14 cellular contexts compared by ENCODE assay signal in genomic region chr3:194098036-194098871, GRCh38. TPM values are rescaled to one million over a fixed set of nuclear protein-coding genes. Genes with fewer than 3 reads are reported as not detected.
DNase-seq lines count a peak whose midpoint lies in the region; ATAC-seq and TF ChIP-seq lines count a peak whose summit lies in the region.
"Had no signal": no experiment of that assay in that cellular context is flagged by ENCODE, and none has a peak within 500 bp of the region (broad histone marks: within the 10 kb centered on the region; RNA-seq: fewer than 3 reads in every experiment).

No MANE protein-coding gene starts in this region.

- TF ChIP-seq CTCF in body of pancreas (IDR thresholded peaks at IDR 0.05) (no peak), nephron (IDR thresholded peaks at IDR 0.05; ENCODE audit: unreplicated experiment in 3 of 3) (no peak)

- H3K27me3 ChIP-seq in body of pancreas, result no peaks in the 10 kb centered on the region

- peak overlapping the region; percentile 29 to 88 (median 61) for H3K27ac Mint-ChIP-seq in nephron
- H3K27ac Mint-ChIP-seq: activated CD8-positive, alpha-beta memory T cell treated with anti-CD3 and anti-CD28 coated beads, Interleukin-2, amount 10 ng/mL, durations not matched to agents 7 days and 5 days; T-helper 17 cell had no signal

- TF ChIP-seq POLR2A in body of pancreas (IDR thresholded peaks at IDR 0.05), result no peak

- WGBS in body of pancreas, 2 donors, result 41 to 55% methylated on average over 10 of the region's 10 CpGs

- H3K9me3 ChIP-seq in body of pancreas, result no peaks in the 10 kb centered on the region
- H3K9me3 ChIP-seq: neutrophil had no signal

- peaks cover 45% of the 10 kb centered on the region for H3K4me1 Mint-ChIP-seq in nephron

- ATAC-seq in body of pancreas (peak; percentile 28), GM18909 (IDR thresholded peaks at IDR 0.05; ENCODE audit: poor library complexity, unreplicated experiment) (no peak), GM18511 (IDR thresholded peaks at IDR 0.05; ENCODE audit: unreplicated experiment) (no peak)
- ATAC-seq: activated CD8-positive, alpha-beta memory T cell treated with anti-CD3 and anti-CD28 coated beads, Interleukin-2, amount 10 ng/mL, durations not matched to agents 7 days and 5 days; T-helper 17 cell had no signal

- peak; percentile 31 for DNase-seq in COLO668 (lab: John Stamatoyannopoulos, UW; ENCODE audit: unreplicated experiment)
- peak; percentile 61 for DNase-seq in NCI-H2196 treated with DMSO at 0.1 percent for 48 hours (lab: John Stamatoyannopoulos, UW; ENCODE audit: unreplicated experiment)
- DNase-seq in body of pancreas, result peak; percentile 42 to 66 (median 56)
- DNase-seq in stimulated activated CD4-positive, alpha-beta T cell treated with anti-CD3 and anti-CD28 coated beads, Interleukin-4, amount 100 ng/mL, for 1 hour, result no peak
- no peak for DNase-seq in GM19240 (ENCODE audit: insufficient read length, low spot score)
- DNase-seq: activated CD8-positive, alpha-beta memory T cell treated with anti-CD3 and anti-CD28 coated beads, Interleukin-2, amount 10 ng/mL, durations not matched to agents 7 days and 5 days; amygdala; COR-L47; NCI-H69; T-helper 17 cell had no signal

- intact Hi-C loops in body of pancreas (cut with DNase I), result no loop called here

- H3K36me3 ChIP-seq in body of pancreas (replicated peaks in 1 of 2; ENCODE audit: insufficient read depth in 1 of 2, low read depth in 2 of 2), result no peaks in the 10 kb centered on the region
- H3K36me3 ChIP-seq: neutrophil had no signal

- no peak overlapping the region for H3K4me3 Mint-ChIP-seq in nephron
- H3K4me3 Mint-ChIP-seq: activated CD8-positive, alpha-beta memory T cell treated with anti-CD3 and anti-CD28 coated beads, Interleukin-2, amount 10 ng/mL, durations not matched to agents 7 days and 5 days; T-helper 17 cell had no signal

- no peak overlapping the region for H3K4me3 ChIP-seq in body of pancreas

- peaks cover 63% of the 10 kb centered on the region for H3K27me3 Mint-ChIP-seq in nephron (ENCODE audit: low read depth)

- H3K36me3 Mint-ChIP-seq in nephron (ENCODE audit: low read depth), result no peaks in the 10 kb centered on the region
- H3K36me3 Mint-ChIP-seq: activated CD8-positive, alpha-beta memory T cell treated with anti-CD3 and anti-CD28 coated beads, Interleukin-2, amount 10 ng/mL, durations not matched to agents 7 days and 5 days had no signal

- H3K27ac ChIP-seq in body of pancreas, result peak overlapping the region; percentile 66 to 92 (median 84)
- H3K27ac ChIP-seq: neutrophil had no signal

- H3K9me3 Mint-ChIP-seq in nephron, result no peaks in the 10 kb centered on the region

- peaks cover 84% of the 10 kb centered on the region for H3K4me1 ChIP-seq in body of pancreas

RNA-seq across cellular contexts. Expression of gene HES1, which starts 37.7 kb away (rescaled TPM):
- total RNA-seq in body of pancreas, result 10 to 100 TPM; 28.5 to 49.1 TPM

Comparison
In these comparisons a context has a peak if more than half of its experiments do, and no peak if none do; other contexts are left out.
1. DNase-seq: peak in COLO668 (single experiment), NCI-H2196 treated with DMSO at 0.1 percent for 48 hours (single experiment) and body of pancreas (4 of 4); none in stimulated activated CD4-positive, alpha-beta T cell treated with anti-CD3 and anti-CD28 coated beads, Interleukin-4, amount 100 ng/mL, for 1 hour (single experiment) and GM19240 (single experiment).